Comparison of ENCODE assay signal across 8 cellular contexts in the genomic region with DNA sequence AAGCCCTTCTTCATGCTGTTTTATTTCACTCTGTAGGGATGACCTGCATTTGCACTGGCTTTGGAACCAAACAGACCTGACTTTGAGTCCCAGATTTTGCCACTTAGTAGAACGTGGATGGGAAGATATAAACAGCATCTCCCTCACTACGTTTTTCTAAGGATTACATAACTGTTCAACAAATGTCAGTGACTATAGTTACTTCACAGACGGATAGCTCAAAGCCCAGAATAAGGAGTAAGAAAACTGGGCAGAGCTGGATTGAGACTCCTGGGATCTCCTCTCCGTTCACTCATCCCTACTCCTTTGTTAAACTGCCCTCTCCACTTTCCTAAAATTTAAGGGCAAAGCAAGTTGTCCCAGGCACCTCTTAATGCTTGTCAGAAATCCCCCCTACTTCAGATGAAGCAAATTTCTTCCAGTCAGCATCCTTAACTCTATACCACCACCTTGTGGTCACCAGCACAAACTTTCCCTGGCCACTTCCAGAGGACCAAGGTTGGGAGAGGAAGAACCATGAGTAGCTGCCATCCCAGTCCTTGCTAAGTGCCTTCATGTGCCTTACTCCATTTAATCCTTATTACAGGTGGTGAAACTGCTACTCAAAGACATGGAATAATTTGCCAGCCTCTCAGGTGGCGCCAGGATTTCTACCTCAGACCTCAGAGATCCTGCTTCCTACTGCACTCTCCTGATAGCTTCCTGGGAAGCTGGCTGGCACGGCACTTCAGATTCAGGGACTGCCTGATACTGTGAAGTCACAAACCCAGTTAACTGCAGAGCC. TPM values are rescaled to one million over a fixed set of nuclear protein-coding genes. Genes with fewer than 3 reads are reported as not detected.
A peak's percentile ranks its signal among the peaks of the same experiment; 100 is the strongest.
DNase-seq lines count a peak whose midpoint lies in the region; ATAC-seq, FAIRE-seq and TF ChIP-seq lines count a peak whose summit lies in the region.

No MANE protein-coding gene starts in this region.

- WGBS in H9 (ENCODE audit: extremely low coverage, insufficient read length, low lambda C conversion rate) = no CpG with 5 or more reads among the region's 6 CpGs

- H3K4me2 ChIP-seq in H9 (ENCODE audit: insufficient read depth, insufficient read length, low read length) = no peak overlapping the region

- no peak overlapping the region for H2BK15ac ChIP-seq in H9 (ENCODE audit: low read depth, low read length)

- no peak overlapping the region for H2BK20ac ChIP-seq in H9 (ENCODE audit: low read depth, low read length, poor library complexity, severe bottlenecking)

- no peak overlapping the region for H2BK5ac ChIP-seq in H9 (ENCODE audit: insufficient read length, low read length)

- no peaks in the 10 kb centered on the region for H4K20me1 ChIP-seq in H9 (ENCODE audit: control insufficient read depth, insufficient read depth, insufficient read length)

- H3T11ph ChIP-seq in H9 (ENCODE audit: low read length) = no peak overlapping the region

- peak overlapping the region in 2 of 3 experiments; percentile 34 to 72; a peak in 3 of 7 replicates for H3K27ac Mint-ChIP-seq in H9

- no peak overlapping the region for H2AK5ac ChIP-seq in H9 (ENCODE audit: insufficient read length, low read length)

- no peaks in the 10 kb centered on the region for H3K79me2 ChIP-seq in H9 (ENCODE audit: insufficient read depth, low read length)

- H2AFZ ChIP-seq in H9 (ENCODE audit: low read length) = no peak overlapping the region

- H3K4me3 ChIP-seq in right atrium auricular region (no peak overlapping the region), rectal smooth muscle tissue (ENCODE audit: low read length) (no peak overlapping the region)

- no peaks in the 10 kb centered on the region for H3K9me3 Mint-ChIP-seq in H9

- DNase-seq in D721Med (ENCODE audit: insufficient read length, low spot score) (peak; percentile 71), H9 (peak; percentile 63), NCI-H526 (lab: John Stamatoyannopoulos, UW) (peak; percentile 5 to 73), astrocyte of the hippocampus (ENCODE audit: low read depth, low spot score) (peak; percentile 80), right atrium auricular region (ENCODE audit: low spot score) (no peak)
- DNase-seq in stimulated activated CD4-positive, alpha-beta T cell treated with anti-CD3 and anti-CD28 coated beads, Interleukin-2, amount 100 ng/mL, for 24 hours = no peak

- H4K5ac ChIP-seq in H9 (ENCODE audit: insufficient read length, low read depth, low read length) = no peak overlapping the region

- no peak overlapping the region for H3K14ac ChIP-seq in H9 (ENCODE audit: insufficient read depth, low read length)

- no peak overlapping the region for H3K27ac ChIP-seq in H9 (ENCODE audit: insufficient read length, low read depth, low read length)
- peak overlapping the region in 1 of 2 donors; percentile 27 for H3K27ac ChIP-seq in right atrium auricular region
- peak overlapping the region; percentile 3 for H3K27ac ChIP-seq in rectal smooth muscle tissue (ENCODE audit: low read depth, low read length)

- H3K9ac ChIP-seq in H9 (ENCODE audit: extremely low read depth, insufficient read length, low read length) (no peak overlapping the region), rectal smooth muscle tissue (ENCODE audit: low read length) (no peak overlapping the region)

- H3K36me3 Mint-ChIP-seq in H9 (ENCODE audit: insufficient read depth in 1 of 3, low read depth in 3 of 3) = peaks cover 11 to 22% (median 16%) of the 10 kb centered on the region in 3 experiments; a peak in 6 of 7 replicates

- H3K27me3 ChIP-seq in H9 (ENCODE audit: insufficient read depth, low read length) (no peaks in the 10 kb centered on the region), right atrium auricular region (no peaks in the 10 kb centered on the region), rectal smooth muscle tissue (ENCODE audit: control insufficient read depth, insufficient read depth, low read length) (no peaks in the 10 kb centered on the region)

- ATAC-seq in GM18858 (IDR thresholded peaks at IDR 0.05; ENCODE audit: unreplicated experiment) = no peak

- H3K79me1 ChIP-seq in H9 (ENCODE audit: insufficient read depth, low read depth, low read length, poor library complexity, severe bottlenecking) = no peaks in the 10 kb centered on the region

- peaks cover 19% of the 10 kb centered on the region for H3K36me3 ChIP-seq in right atrium auricular region
- no peaks in the 10 kb centered on the region for H3K36me3 ChIP-seq in rectal smooth muscle tissue (ENCODE audit: control insufficient read depth, insufficient read depth, low read length)

- no peak overlapping the region for H3K23ac ChIP-seq in H9 (ENCODE audit: insufficient read length, low read depth, low read length)

- no peaks in the 10 kb centered on the region for H3K27me3 Mint-ChIP-seq in H9 (ENCODE audit: low read depth)

- no peak overlapping the region for H2BK12ac ChIP-seq in H9 (ENCODE audit: insufficient read length, low read depth, low read length)

- H3K4ac ChIP-seq in H9 (ENCODE audit: low read depth, low read length) = no peak overlapping the region

- FAIRE-seq in D721Med (lab: Jason Lieb, UNC) = no peak

- H2BK120ac ChIP-seq in H9 (ENCODE audit: low read depth, low read length, poor library complexity, severe bottlenecking) = no peak overlapping the region

- peaks cover 14 to 19% of the 10 kb centered on the region in 2 experiments for H3K4me1 Mint-ChIP-seq in H9

- H4K91ac ChIP-seq in H9 (ENCODE audit: insufficient read length, low read depth, low read length) = no peak overlapping the region

- no peak overlapping the region for H4K8ac ChIP-seq in H9 (replicated peaks; ENCODE audit: insufficient read length, low read depth, low read length)

- no peak overlapping the region for H3K18ac ChIP-seq in H9 (ENCODE audit: insufficient read length, low read depth, low read length)

- no peaks in the 10 kb centered on the region for H3K23me2 ChIP-seq in H9 (ENCODE audit: insufficient read length, low read depth, low read length, poor library complexity, severe bottlenecking)

- H3K9me3 ChIP-seq in H9 (ENCODE audit: control insufficient read depth, low read depth, low read length) (no peaks in the 10 kb centered on the region), right atrium auricular region (no peaks in the 10 kb centered on the region)

- H3K4me3 Mint-ChIP-seq in H9 = no peak overlapping the region

- no peaks in the 10 kb centered on the region for H3K4me1 ChIP-seq in H9 (ENCODE audit: insufficient read depth, low read length)
- peaks cover 0 to 14% of the 10 kb centered on the region in 2 donors for H3K4me1 ChIP-seq in right atrium auricular region
- peaks cover 4% of the 10 kb centered on the region for H3K4me1 ChIP-seq in rectal smooth muscle tissue (ENCODE audit: control insufficient read depth, insufficient read depth, low read length)

- TF ChIP-seq CTCF in D721Med (IDR thresholded peaks at IDR 0.05; ENCODE audit: insufficient read depth, missing control alignments) (peak; percentile 67), H9 (conservative IDR thresholded peaks at IDR 0.05) (peak; percentile 79), right atrium auricular region (IDR thresholded peaks at IDR 0.05) (peak; percentile 46 to 80)

- no peak overlapping the region for H3K56ac ChIP-seq in H9 (ENCODE audit: insufficient read length, low read depth, low read length)

RNA-seq across cellular contexts. Expression of a gene that starts 38.4 kb away (rescaled TPM):
- total RNA-seq in H9 (2021) (76.6 and 83.3 TPM in 2 replicates), right atrium auricular region (10 to 100 TPM; 17.3 to 73.0 TPM)

RNA-seq across cellular contexts. Expression of a gene that starts 39.4 kb away (rescaled TPM):
- total RNA-seq in H9 (2021) (175 and 183 TPM in 2 replicates), right atrium auricular region (10 to 100 TPM; 62.0 to 64.1 TPM)

Comparison
In these comparisons a context has a peak if more than half of its experiments do, and no peak if none do; other contexts are left out.
1. DNase-seq: peak in D721Med (single experiment), H9 (single experiment), NCI-H526 (2 of 2) and astrocyte of the hippocampus (single experiment); none in right atrium auricular region (single experiment) and stimulated activated CD4-positive, alpha-beta T cell treated with anti-CD3 and anti-CD28 coated beads, Interleukin-2, amount 100 ng/mL, for 24 hours (0 of 2).
2. Peak in every context shown above with its lines, with median percentiles within 50 percentile points of each other: CTCF ChIP-seq.